8 cellular contexts compared by ENCODE assay signal in the genomic region with DNA sequence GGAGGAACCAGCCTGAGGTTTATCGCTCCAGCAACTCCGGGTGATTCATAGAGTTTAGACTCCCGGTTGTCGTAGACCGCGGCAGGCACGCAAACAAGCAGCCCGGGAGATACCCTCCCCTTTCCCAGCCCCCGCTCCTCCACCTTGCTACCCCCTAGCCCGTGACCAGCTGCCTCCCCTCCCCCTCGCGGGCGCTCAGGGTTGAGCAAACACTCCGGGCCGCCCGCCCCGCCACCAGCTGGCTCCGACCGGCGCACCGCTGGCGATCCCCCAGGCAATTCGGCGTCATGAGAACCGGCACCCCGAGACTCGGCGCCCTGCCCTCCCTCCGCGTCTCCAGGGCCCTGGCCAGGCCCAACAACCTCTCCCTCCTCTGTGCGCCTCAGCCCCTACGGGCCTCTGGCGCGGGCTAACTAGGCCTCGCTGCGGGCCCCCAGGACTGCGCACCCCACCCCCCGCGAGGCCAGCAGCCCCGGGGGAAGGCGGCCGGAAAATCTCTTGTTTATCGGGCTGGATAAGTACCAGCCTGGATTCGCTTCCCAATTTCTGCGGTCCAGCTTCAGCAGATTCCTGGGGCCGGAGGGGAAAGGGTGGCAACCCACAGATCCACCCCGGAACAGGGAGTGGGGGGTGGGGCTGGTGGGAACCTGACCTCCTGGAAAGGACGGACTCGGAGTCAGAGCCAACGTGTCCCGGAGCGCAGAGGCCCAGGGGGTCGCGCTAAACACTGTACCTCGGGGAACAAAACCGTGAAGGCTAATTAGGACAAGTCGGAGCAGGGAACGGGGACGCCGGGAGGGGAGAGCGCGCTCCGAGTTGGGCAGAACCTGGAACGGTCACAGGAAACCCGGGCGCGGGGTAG. TPM values are rescaled to one million over a fixed set of nuclear protein-coding genes. Genes with fewer than 3 reads are reported as not detected.
DNase-seq lines count a peak whose midpoint lies in the region; ATAC-seq and TF ChIP-seq lines count a peak whose summit lies in the region.

No MANE protein-coding gene starts in this region.

- no peaks in the 10 kb centered on the region for H4K20me1 ChIP-seq in H9 (ENCODE audit: control insufficient read depth, insufficient read depth, insufficient read length)

- no peaks in the 10 kb centered on the region for H3K79me2 ChIP-seq in H9 (ENCODE audit: insufficient read depth, low read length)

- H3K23me2 ChIP-seq in H9 (ENCODE audit: insufficient read length, low read depth, low read length, poor library complexity, severe bottlenecking) = peaks cover 27% of the 10 kb centered on the region

- H3K36me3 ChIP-seq in ES-I3 (ENCODE audit: insufficient read depth, low read length) (no peaks in the 10 kb centered on the region), iPS DF 6.9 (ENCODE audit: control insufficient read depth, insufficient read depth, low read length) (no peaks in the 10 kb centered on the region)

- H3K14ac ChIP-seq in H9 (ENCODE audit: insufficient read depth, low read length) = peak overlapping the region; percentile 59

- no peak overlapping the region for H4K8ac ChIP-seq in H9 (replicated peaks; ENCODE audit: insufficient read length, low read depth, low read length)

- peak overlapping the region; percentile 36 for H2BK120ac ChIP-seq in H9 (ENCODE audit: low read depth, low read length, poor library complexity, severe bottlenecking)

- no peak overlapping the region for H3K4ac ChIP-seq in H9 (ENCODE audit: low read depth, low read length)

- H2BK20ac ChIP-seq in H9 (ENCODE audit: low read depth, low read length, poor library complexity, severe bottlenecking) = no peak overlapping the region

- peak overlapping the region in 1 of 3 experiments; percentile 31; a peak in 1 of 7 replicates for H3K27ac Mint-ChIP-seq in H9

- H3K27ac ChIP-seq in H9 (ENCODE audit: insufficient read length, low read depth, low read length) (no peak overlapping the region), iPS DF 6.9 (ENCODE audit: low read length) (no peak overlapping the region)

- no peaks in the 10 kb centered on the region for H3K9me3 Mint-ChIP-seq in H9

- peaks cover 0 to 6% (median 0%) of the 10 kb centered on the region in 3 experiments; a peak in 2 of 7 replicates for H3K36me3 Mint-ChIP-seq in H9 (ENCODE audit: insufficient read depth in 1 of 3, low read depth in 3 of 3)

- peaks cover 37 to 54% of the 10 kb centered on the region in 2 experiments for H3K4me1 Mint-ChIP-seq in H9

- H4K5ac ChIP-seq in H9 (ENCODE audit: insufficient read length, low read depth, low read length) = no peak overlapping the region

- no peak overlapping the region for H2BK5ac ChIP-seq in H9 (ENCODE audit: insufficient read length, low read length)

- no peak overlapping the region for H2BK12ac ChIP-seq in H9 (ENCODE audit: insufficient read length, low read depth, low read length)

- peaks cover 81% of the 10 kb centered on the region for H3K27me3 Mint-ChIP-seq in H9 (ENCODE audit: low read depth)

- DNase-seq in H9 (peak; percentile 79), NCI-H2107 (lab: John Stamatoyannopoulos, UW) (peak; percentile 52), astrocyte of the hippocampus (ENCODE audit: low read depth, low spot score) (peak; percentile 93), iPS DF 6.9 (ENCODE audit: low read depth, low spot score) (no peak), retina (peak; percentile 70), OCI-M2 (lab: John Stamatoyannopoulos, UW; ENCODE audit: unreplicated experiment) (no peak)

- peak overlapping the region; percentile 84; the same call in 1 of the 2 replicates for H3K4me3 ChIP-seq in iPS DF 6.9 (ENCODE audit: low read length)

- no peak overlapping the region for H2AFZ ChIP-seq in H9 (ENCODE audit: low read length)

- no peak overlapping the region for H2BK15ac ChIP-seq in H9 (ENCODE audit: low read depth, low read length)

- H3K9ac ChIP-seq in ES-I3 (ENCODE audit: low read depth, low read length) (peak overlapping the region; percentile 86), H9 (ENCODE audit: extremely low read depth, insufficient read length, low read length) (no peak overlapping the region)

- H3K27me3 ChIP-seq in H9 (ENCODE audit: insufficient read depth, low read length) (peaks cover 3% of the 10 kb centered on the region), iPS DF 6.9 (ENCODE audit: control insufficient read depth, insufficient read depth, low read length) (no peaks in the 10 kb centered on the region; the same call in 1 of the 2 replicates)

- no peak overlapping the region for H4K91ac ChIP-seq in H9 (ENCODE audit: insufficient read length, low read depth, low read length)

- H3K9me3 ChIP-seq in ES-I3 (ENCODE audit: control insufficient read depth, insufficient read depth, low read length) (no peaks in the 10 kb centered on the region), H9 (ENCODE audit: control insufficient read depth, low read depth, low read length) (no peaks in the 10 kb centered on the region), iPS DF 6.9 (ENCODE audit: control insufficient read depth, insufficient read depth, low read length) (no peaks in the 10 kb centered on the region)

- H3K4me2 ChIP-seq in H9 (ENCODE audit: insufficient read depth, insufficient read length, low read length) = peak overlapping the region; percentile 60

- H3K4me1 ChIP-seq in ES-I3 (ENCODE audit: insufficient read depth, low read length) = peaks cover 32% of the 10 kb centered on the region
- peaks cover 8% of the 10 kb centered on the region; the same call in 1 of the 2 replicates for H3K4me1 ChIP-seq in H9 (ENCODE audit: insufficient read depth, low read length)
- peaks cover 18% of the 10 kb centered on the region for H3K4me1 ChIP-seq in iPS DF 6.9 (ENCODE audit: control insufficient read depth, insufficient read depth, low read length)

- H3T11ph ChIP-seq in H9 (ENCODE audit: low read length) = no peak overlapping the region

- H3K23ac ChIP-seq in H9 (ENCODE audit: insufficient read length, low read depth, low read length) = no peak overlapping the region

- no peak for TF ChIP-seq CTCF in H9 (conservative IDR thresholded peaks at IDR 0.05)

- H2AK5ac ChIP-seq in H9 (ENCODE audit: insufficient read length, low read length) = no peak overlapping the region

- H3K18ac ChIP-seq in H9 (ENCODE audit: insufficient read length, low read depth, low read length) = peak overlapping the region; percentile 41

- no CpG with 5 or more reads among the region's 67 CpGs for WGBS in H9 (ENCODE audit: extremely low coverage, insufficient read length, low lambda C conversion rate)
- no CpG with 5 or more reads among the region's 67 CpGs for WGBS in iPS DF 6.9 (ENCODE audit: insufficient coverage, insufficient read length)

- no peak for ATAC-seq in HG03571 (IDR thresholded peaks at IDR 0.05; ENCODE audit: unreplicated experiment)

- peak overlapping the region; percentile 67 to 90 for H3K4me3 Mint-ChIP-seq in H9

- H3K79me1 ChIP-seq in H9 (ENCODE audit: insufficient read depth, low read depth, low read length, poor library complexity, severe bottlenecking) = no peaks in the 10 kb centered on the region

- no peak overlapping the region for H3K56ac ChIP-seq in H9 (ENCODE audit: insufficient read length, low read depth, low read length)

RNA-seq across cellular contexts. Expression of gene GPRC5C, which starts 1.0 kb away (rescaled TPM):
- 15.2 and 15.5 TPM in 2 replicates for total RNA-seq in H9 (2021)

RNA-seq across cellular contexts. Expression of gene CD300A, which starts 35.5 kb away (rescaled TPM):
- total RNA-seq in H9 (2021) = not detected in 2 replicates

Comparison
In these comparisons a context has a peak if more than half of its experiments do, and no peak if none do; other contexts are left out.
1. DNase-seq: peak in H9 (single experiment), NCI-H2107 (single experiment), astrocyte of the hippocampus (single experiment) and retina (single experiment); none in iPS DF 6.9 (single experiment) and OCI-M2 (single experiment).